In the genomic region with DNA sequence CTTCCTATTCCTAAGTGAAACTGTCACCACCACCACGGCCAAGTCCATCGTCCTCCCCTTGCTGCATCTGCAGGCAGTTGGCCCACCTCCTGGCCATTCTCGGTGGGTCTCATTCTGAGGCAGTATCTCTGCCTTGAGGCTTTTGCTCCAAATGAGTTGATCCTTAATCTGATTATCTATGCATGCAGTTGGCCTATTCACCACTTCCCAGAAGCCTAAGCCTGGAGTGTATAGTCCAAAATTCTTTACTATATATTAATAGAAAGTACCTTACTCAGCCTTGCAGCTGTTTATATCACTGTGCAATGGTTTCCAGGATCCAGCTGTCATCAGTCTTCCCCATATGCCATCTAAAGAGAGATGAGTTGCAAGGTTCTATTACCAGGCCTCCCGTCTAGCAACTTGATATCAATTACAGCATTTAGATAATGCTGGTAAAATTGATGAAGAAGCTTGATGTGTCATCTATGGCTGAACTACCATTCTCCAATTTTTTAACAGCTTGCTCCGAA, we compare ENCODE assay signal across 24 cellular contexts.
"Had no signal": no experiment of that assay in that cellular context is flagged by ENCODE, and none has a peak within 500 bp of the region (broad histone marks: within the 10 kb centered on the region; RNA-seq: fewer than 3 reads in every experiment).

No MANE protein-coding gene starts in this region.

- H3K27me3 Mint-ChIP-seq: memory B cell had no signal

- H3K4me1 Mint-ChIP-seq: endodermal cell; memory B cell; naive thymus-derived CD4-positive, alpha-beta T cell; neural crest cell; stimulated activated effector memory CD8-positive, alpha-beta T cell treated with anti-CD3 and anti-CD28 coated beads, Interleukin-12 subunit alpha, Interleukin-12 subunit beta, amount 100 ng/mL, for 72 hours had no signal

- H3K9me3 ChIP-seq: left ventricle myocardium inferior, lower lobe of right lung, ovary, suprapubic skin, tibial artery, upper lobe of right lung, vagina had no signal

- H3K9me3 Mint-ChIP-seq: endodermal cell had no signal

- H3K36me3 Mint-ChIP-seq: memory B cell; naive thymus-derived CD4-positive, alpha-beta T cell; stimulated activated effector memory CD8-positive, alpha-beta T cell treated with anti-CD3 and anti-CD28 coated beads, Interleukin-12 subunit alpha, Interleukin-12 subunit beta, amount 100 ng/mL, for 72 hours had no signal

- ATAC-seq: foreskin keratinocyte; left cardiac atrium; lower lobe of right lung; naive thymus-derived CD4-positive, alpha-beta T cell; right cardiac atrium; stimulated activated effector memory CD8-positive, alpha-beta T cell treated with anti-CD3 and anti-CD28 coated beads, Interleukin-12 subunit alpha, Interleukin-12 subunit beta, amount 100 ng/mL, for 72 hours; stimulated activated naive CD8-positive, alpha-beta T cell treated with anti-CD3 and anti-CD28 coated beads, Interleukin-15, Interleukin-2, amounts not matched to agents 100 U/mL and 50 U/mL, for 24 hours; upper lobe of right lung had no signal

- DNase-seq: effector CD4-positive, alpha-beta T cell; endodermal cell; erythroblast; foreskin keratinocyte; kidney; left cardiac atrium; left ventricle myocardium inferior; lower lobe of right lung; midbrain; naive thymus-derived CD4-positive, alpha-beta T cell; nucleus accumbens; ovary; right cardiac atrium; stimulated activated CD4-positive, alpha-beta T cell treated with anti-CD3 and anti-CD28 coated beads, Interleukin-4, amount 100 ng/mL, for 1 hour; stimulated activated CD8-positive, alpha-beta memory T cell treated with anti-CD3 and anti-CD28 coated beads, Interleukin-4, amount 100 ng/mL, for 48 hours; stimulated activated naive CD8-positive, alpha-beta T cell treated with anti-CD3 and anti-CD28 coated beads, Interleukin-15, Interleukin-2, amounts not matched to agents 100 U/mL and 50 U/mL, for 24 hours; tibial artery; upper lobe of right lung had no signal

- H3K4me3 Mint-ChIP-seq: endodermal cell; memory B cell; naive thymus-derived CD4-positive, alpha-beta T cell; neural crest cell; stimulated activated effector memory CD8-positive, alpha-beta T cell treated with anti-CD3 and anti-CD28 coated beads, Interleukin-12 subunit alpha, Interleukin-12 subunit beta, amount 100 ng/mL, for 72 hours had no signal

- H3K4me3 ChIP-seq: coronary artery, left ventricle myocardium inferior, lower lobe of right lung, ovary, suprapubic skin, tibial artery, upper lobe of right lung, vagina had no signal

- H3K27ac ChIP-seq: coronary artery, foreskin keratinocyte, left ventricle myocardium inferior, lower lobe of right lung, ovary, suprapubic skin, tibial artery, upper lobe of right lung, vagina had no signal

- H3K4me1 ChIP-seq: foreskin keratinocyte, left ventricle myocardium inferior, lower lobe of right lung, suprapubic skin, tibial artery, upper lobe of right lung, vagina had no signal

- H3K27ac Mint-ChIP-seq: endodermal cell; memory B cell; naive thymus-derived CD4-positive, alpha-beta T cell; stimulated activated effector memory CD8-positive, alpha-beta T cell treated with anti-CD3 and anti-CD28 coated beads, Interleukin-12 subunit alpha, Interleukin-12 subunit beta, amount 100 ng/mL, for 72 hours had no signal

- H3K36me3 ChIP-seq: left ventricle myocardium inferior, lower lobe of right lung, ovary, suprapubic skin, tibial artery, upper lobe of right lung, vagina had no signal

- H3K27me3 ChIP-seq: foreskin keratinocyte, ovary, suprapubic skin, tibial artery, upper lobe of right lung, vagina had no signal
